1 cellular context compared by ENCODE assay signal in the genomic region with DNA sequence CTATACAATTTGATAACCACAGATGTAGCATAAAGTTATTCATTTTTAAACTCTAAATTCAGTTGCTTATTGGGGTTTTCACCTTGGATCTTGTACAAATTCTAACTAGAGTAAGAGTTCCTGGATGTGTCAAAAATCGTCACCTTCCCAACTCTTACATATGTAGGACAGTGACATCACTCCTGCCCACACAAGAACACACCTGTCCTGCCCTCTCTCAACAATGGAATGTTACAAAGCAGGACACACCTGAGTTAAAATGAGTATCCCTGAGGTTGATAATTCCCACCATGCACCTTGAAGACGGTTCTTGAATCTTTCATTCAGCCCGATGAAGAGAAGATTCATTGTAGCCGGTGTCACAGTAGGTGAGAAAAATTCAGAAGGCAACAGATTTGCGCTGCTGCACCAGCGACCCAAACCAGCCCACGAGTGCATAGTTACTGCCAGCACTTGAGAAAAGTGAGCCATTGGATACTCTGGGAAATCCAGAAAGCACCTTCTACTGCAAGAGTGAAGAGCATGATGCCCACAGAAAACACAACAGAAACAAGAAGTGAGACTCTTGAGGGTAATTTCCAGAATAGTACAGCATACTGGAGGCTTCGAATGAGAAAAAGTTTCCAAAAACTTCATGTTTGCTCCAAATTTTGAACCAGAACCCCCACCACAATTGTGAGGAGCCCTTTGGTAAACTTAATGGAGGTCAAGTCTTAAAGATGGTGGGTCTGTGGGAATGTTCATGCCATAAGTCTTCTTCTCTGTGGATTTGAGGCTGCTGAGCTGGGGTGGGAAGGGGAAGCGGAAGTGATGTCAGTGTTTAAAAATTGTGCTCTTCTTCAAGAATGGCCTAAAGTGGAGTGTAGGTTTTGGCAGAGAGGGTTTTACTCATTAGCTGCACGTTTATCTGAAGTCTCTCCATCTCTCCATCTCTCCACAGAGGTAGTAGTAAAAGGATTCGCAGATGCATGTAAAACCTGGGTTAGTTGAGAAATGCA.
A peak's percentile ranks its signal among the peaks of the same experiment; 100 is the strongest.
TF ChIP-seq lines count a peak whose summit lies in the region.

No MANE protein-coding gene starts in this region.

TF ChIP-seq in HepG2, 621 proteins besides CTCF, POLR2A, EP300 and RAD21 (continued from another document):
- TF ChIP-seq, protein P1, sequence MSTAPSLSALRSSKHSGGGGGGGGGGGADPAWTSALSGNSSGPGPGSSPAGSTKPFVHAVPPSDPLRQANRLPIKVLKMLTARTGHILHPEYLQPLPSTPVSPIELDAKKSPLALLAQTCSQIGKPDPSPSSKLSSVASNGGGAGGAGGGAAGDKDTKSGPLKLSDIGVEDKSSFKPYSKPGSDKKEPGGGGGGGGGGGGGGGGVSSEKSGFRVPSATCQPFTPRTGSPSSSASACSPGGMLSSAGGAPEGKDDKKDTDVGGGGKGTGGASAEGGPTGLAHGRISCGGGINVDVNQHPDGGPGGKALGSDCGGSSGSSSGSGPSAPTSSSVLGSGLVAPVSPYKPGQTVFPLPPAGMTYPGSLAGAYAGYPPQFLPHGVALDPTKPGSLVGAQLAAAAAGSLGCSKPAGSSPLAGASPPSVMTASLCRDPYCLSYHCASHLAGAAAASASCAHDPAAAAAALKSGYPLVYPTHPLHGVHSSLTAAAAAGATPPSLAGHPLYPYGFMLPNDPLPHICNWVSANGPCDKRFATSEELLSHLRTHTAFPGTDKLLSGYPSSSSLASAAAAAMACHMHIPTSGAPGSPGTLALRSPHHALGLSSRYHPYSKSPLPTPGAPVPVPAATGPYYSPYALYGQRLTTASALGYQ (CRISPR knock-in tag; IDR thresholded peaks at IDR 0.05) = no peak
- TF ChIP-seq ZNF816 (CRISPR knock-in tag; IDR thresholded peaks at IDR 0.05; ENCODE audit: borderline replicate concordance) = no peak
- peak; percentile 14; the same call in 1 of the 2 replicates for TF ChIP-seq CREB1 (IDR thresholded peaks at IDR 0.05)
- no peak for TF ChIP-seq CREB1 (CRISPR knock-in tag; IDR thresholded peaks at IDR 0.05)
- no peak for TF ChIP-seq SMYD3 (CRISPR knock-in tag; IDR thresholded peaks at IDR 0.05)
